ENCODE assay signal across 1 cellular context in the genomic region with DNA sequence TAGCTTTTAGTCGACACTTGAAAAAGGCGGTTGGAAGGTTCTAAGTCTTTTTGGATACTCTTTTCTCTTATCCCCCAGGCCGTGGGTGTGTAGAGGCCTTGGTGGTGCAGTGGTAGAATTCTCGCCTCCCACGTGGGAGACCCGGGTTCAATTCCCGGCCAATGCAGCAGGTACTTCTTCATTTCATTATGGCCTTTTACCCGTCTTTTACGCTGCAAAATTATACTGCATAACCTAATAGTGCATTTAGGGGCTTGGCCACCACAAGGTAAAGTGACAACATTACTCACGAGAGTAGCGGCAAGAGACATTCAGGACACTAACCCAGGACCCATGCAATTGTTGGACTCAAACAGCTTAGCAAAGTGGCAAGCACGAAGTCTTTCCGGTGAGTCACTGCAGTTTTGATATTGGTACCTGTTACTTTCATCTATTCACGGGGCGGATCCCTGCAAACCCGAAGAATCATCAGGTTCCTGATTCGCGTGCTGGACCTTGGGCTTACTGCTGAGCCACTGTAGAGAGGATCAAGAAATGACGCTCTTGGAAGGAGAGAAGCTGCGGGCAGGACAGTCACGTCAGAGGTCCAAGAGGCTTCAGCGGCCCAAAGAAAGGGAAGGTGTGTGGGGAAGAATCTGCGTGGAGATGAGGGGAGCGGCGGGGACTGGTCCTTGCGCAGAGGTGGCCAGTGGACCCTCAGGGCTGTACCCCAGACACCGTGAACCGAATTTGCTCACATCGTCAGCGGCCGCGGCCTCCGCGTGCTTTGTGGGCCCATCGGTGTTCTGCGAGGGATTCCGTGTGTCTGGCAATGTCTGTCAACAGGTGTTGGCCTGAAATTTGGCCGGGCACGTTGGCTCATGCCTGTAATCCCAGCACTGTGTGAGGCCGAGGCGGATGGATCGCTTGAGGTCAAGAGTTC.
A peak's percentile ranks its signal among the peaks of the same experiment; 100 is the strongest.
TF ChIP-seq lines count a peak whose summit lies in the region.

No MANE protein-coding gene starts in this region.

TF ChIP-seq in HEK293, 187 proteins besides CTCF, POLR2A, EP300 and RAD21 (continued from another document and continues in another):
- TF ChIP-seq PRDM10 (tag by site-specific recombination; IDR thresholded peaks at IDR 0.05) (peak; percentile 73), ZBTB49 (tag by site-specific recombination; IDR thresholded peaks at IDR 0.05; ENCODE audit: low read depth) (no peak), ZNF707 (tag by site-specific recombination; IDR thresholded peaks at IDR 0.05) (no peak), ZNF26 (tag by site-specific recombination; IDR thresholded peaks at IDR 0.05) (no peak), ELK4 (IDR thresholded peaks at IDR 0.05; ENCODE audit: borderline replicate concordance, low read depth, low read length) (no peak), ZNF211 (tag by site-specific recombination; IDR thresholded peaks at IDR 0.05; ENCODE audit: low read depth) (no peak; the same call in 1 of the 2 replicates), ZNF311 (tag by site-specific recombination; IDR thresholded peaks at IDR 0.05; ENCODE audit: borderline replicate concordance) (no peak), ZNF335 (tag by site-specific recombination; conservative IDR thresholded peaks at IDR 0.05) (peak; percentile 28; the same call in 1 of the 2 replicates), SCRT1 (tag by site-specific recombination; IDR thresholded peaks at IDR 0.05; ENCODE audit: borderline replicate concordance) (peak; percentile 89; the same call in 1 of the 2 replicates), ZNF514 (tag by site-specific recombination; IDR thresholded peaks at IDR 0.05) (no peak), ZBTB7A (tag by site-specific recombination; IDR thresholded peaks at IDR 0.05; ENCODE audit: low read depth) (no peak), ZNF473 (tag by site-specific recombination; IDR thresholded peaks at IDR 0.05) (no peak), HOXA7 (CRISPR knock-in tag; IDR thresholded peaks at IDR 0.05; ENCODE audit: borderline replicate concordance) (no peak), ZBTB8A (tag by site-specific recombination; IDR thresholded peaks at IDR 0.05) (peak; percentile 51), ZNF76 (tag by site-specific recombination; IDR thresholded peaks at IDR 0.05; ENCODE audit: borderline replicate concordance, low read depth) (peak; percentile 60), BCL11B (tag by site-specific recombination; IDR thresholded peaks at IDR 0.05; ENCODE audit: low read depth) (peak; percentile 90), ZNF785 (tag by site-specific recombination; IDR thresholded peaks at IDR 0.05) (no peak), ZNF114 (tag by site-specific recombination; IDR thresholded peaks at IDR 0.05) (no peak), ZFP37 (tag by site-specific recombination; IDR thresholded peaks at IDR 0.05) (peak; percentile 79), GLI2 (tag by site-specific recombination; IDR thresholded peaks at IDR 0.05; ENCODE audit: borderline replicate concordance, low read depth) (no peak), ZBTB21 (tag by site-specific recombination; IDR thresholded peaks at IDR 0.05) (0 out of 2 replicates have a peak, but pooled peaks have one; percentile 24), ZNF654 (tag by site-specific recombination; IDR thresholded peaks at IDR 0.05; ENCODE audit: low read depth) (no peak), GFI1B (tag by site-specific recombination; IDR thresholded peaks at IDR 0.05) (0 out of 2 replicates have a peak, but pooled peaks have one; percentile 27), ZSCAN4 (tag by site-specific recombination; IDR thresholded peaks at IDR 0.05) (peak; percentile 30; the same call in 1 of the 2 replicates), ZNF501 (tag by site-specific recombination; IDR thresholded peaks at IDR 0.05) (peak; percentile 97), ZNF664 (tag by site-specific recombination; IDR thresholded peaks at IDR 0.05) (peak; percentile 100), ZNF16 (tag by site-specific recombination; IDR thresholded peaks at IDR 0.05; ENCODE audit: low read depth) (no peak), ZNF561 (tag by site-specific recombination; IDR thresholded peaks at IDR 0.05; ENCODE audit: borderline replicate concordance) (peak; percentile 95; the same call in 1 of the 2 replicates), PRDM6 (tag by site-specific recombination; IDR thresholded peaks at IDR 0.05) (no peak), ZNF701 (tag by site-specific recombination; IDR thresholded peaks at IDR 0.05) (no peak), ZNF184 (tag by site-specific recombination; IDR thresholded peaks at IDR 0.05) (peak; percentile 94), ZIC2 (tag by site-specific recombination; IDR thresholded peaks at IDR 0.05) (peak; percentile 25; the same call in 1 of the 2 replicates), ZNF302 (tag by site-specific recombination; IDR thresholded peaks at IDR 0.05; ENCODE audit: low read depth) (no peak)
- TF ChIP-seq, protein P1, sequence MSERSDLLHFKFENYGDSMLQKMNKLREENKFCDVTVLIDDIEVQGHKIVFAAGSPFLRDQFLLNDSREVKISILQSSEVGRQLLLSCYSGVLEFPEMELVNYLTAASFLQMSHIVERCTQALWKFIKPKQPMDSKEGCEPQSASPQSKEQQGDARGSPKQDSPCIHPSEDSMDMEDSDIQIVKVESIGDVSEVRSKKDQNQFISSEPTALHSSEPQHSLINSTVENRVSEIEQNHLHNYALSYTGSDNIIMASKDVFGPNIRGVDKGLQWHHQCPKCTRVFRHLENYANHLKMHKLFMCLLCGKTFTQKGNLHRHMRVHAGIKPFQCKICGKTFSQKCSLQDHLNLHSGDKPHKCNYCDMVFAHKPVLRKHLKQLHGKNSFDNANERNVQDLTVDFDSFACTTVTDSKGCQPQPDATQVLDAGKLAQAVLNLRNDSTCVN (tag by site-specific recombination; optimal IDR thresholded peaks at IDR 0.05), result peak; percentile 32
- TF ChIP-seq, protein P2, sequence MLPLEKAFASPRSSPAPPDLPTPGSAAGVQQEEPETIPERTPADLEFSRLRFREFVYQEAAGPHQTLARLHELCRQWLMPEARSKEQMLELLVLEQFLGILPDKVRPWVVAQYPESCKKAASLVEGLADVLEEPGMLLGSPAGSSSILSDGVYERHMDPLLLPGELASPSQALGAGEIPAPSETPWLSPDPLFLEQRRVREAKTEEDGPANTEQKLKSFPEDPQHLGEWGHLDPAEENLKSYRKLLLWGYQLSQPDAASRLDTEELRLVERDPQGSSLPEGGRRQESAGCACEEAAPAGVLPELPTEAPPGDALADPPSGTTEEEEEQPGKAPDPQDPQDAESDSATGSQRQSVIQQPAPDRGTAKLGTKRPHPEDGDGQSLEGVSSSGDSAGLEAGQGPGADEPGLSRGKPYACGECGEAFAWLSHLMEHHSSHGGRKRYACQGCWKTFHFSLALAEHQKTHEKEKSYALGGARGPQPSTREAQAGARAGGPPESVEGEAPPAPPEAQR (tag by site-specific recombination; IDR thresholded peaks at IDR 0.05), result peak; percentile 90; the same call in 1 of the 2 replicates
- TF ChIP-seq, protein P3, sequence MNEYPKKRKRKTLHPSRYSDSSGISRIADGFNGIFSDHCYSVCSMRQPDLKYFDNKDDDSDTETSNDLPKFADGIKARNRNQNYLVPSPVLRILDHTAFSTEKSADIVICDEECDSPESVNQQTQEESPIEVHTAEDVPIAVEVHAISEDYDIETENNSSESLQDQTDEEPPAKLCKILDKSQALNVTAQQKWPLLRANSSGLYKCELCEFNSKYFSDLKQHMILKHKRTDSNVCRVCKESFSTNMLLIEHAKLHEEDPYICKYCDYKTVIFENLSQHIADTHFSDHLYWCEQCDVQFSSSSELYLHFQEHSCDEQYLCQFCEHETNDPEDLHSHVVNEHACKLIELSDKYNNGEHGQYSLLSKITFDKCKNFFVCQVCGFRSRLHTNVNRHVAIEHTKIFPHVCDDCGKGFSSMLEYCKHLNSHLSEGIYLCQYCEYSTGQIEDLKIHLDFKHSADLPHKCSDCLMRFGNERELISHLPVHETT (tag by site-specific recombination; IDR thresholded peaks at IDR 0.05), result peak; percentile 83
- TF ChIP-seq, protein P4, sequence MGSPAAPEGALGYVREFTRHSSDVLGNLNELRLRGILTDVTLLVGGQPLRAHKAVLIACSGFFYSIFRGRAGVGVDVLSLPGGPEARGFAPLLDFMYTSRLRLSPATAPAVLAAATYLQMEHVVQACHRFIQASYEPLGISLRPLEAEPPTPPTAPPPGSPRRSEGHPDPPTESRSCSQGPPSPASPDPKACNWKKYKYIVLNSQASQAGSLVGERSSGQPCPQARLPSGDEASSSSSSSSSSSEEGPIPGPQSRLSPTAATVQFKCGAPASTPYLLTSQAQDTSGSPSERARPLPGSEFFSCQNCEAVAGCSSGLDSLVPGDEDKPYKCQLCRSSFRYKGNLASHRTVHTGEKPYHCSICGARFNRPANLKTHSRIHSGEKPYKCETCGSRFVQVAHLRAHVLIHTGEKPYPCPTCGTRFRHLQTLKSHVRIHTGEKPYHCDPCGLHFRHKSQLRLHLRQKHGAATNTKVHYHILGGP (tag by site-specific recombination; IDR thresholded peaks at IDR 0.05), result no peak
